Comparison of ENCODE assay signal across 26 cellular contexts in genomic region chr1:96550014-96550413, GRCh38.
"Had no signal": no experiment of that assay in that cellular context is flagged by ENCODE, and none has a peak within 500 bp of the region (broad histone marks: within the 10 kb centered on the region; RNA-seq: fewer than 3 reads in every experiment).

No MANE protein-coding gene starts in this region.

- DNase-seq: stimulated activated CD4-positive, alpha-beta T cell treated with anti-CD3 and anti-CD28 coated beads, Interleukin-2, amount 100 ng/mL, for 48 hours; stimulated activated CD4-positive, alpha-beta T cell treated with anti-CD3 and anti-CD28 coated beads, Interleukin-4, amount 100 ng/mL, for 1 hour; stimulated activated CD4-positive, alpha-beta T cell treated with anti-CD3 and anti-CD28 coated beads, Interleukin-4, amount 100 ng/mL, for 24 hours; stimulated activated CD4-positive, alpha-beta T cell treated with anti-CD3 and anti-CD28 coated beads, Interleukin-4, amount 100 ng/mL, for 4 hours; stimulated activated CD8-positive, alpha-beta memory T cell treated with anti-CD3 and anti-CD28 coated beads, Interleukin-4, amount 100 ng/mL, for 48 hours; stimulated activated naive B cell treated with anti-CD40 and anti-IgM and Interleukin-4, amounts not matched to agents 10 μg/mL and 1 μg/mL and 100 μg/mL, for 72 hours; stimulated activated naive CD4-positive, alpha-beta T cell; stimulated activated naive CD4-positive, alpha-beta T cell treated with Interleukin-2 at 50 U/mL for 16 hours; stimulated activated naive CD8-positive, alpha-beta T cell treated with anti-CD3 and anti-CD28 coated beads, Interleukin-15, amount 100 ng/mL, for 72 hours; stimulated activated naive CD8-positive, alpha-beta T cell treated with anti-CD3 and anti-CD28 coated beads, Interleukin-15, Interleukin-2, amounts not matched to agents 100 U/mL and 50 U/mL, for 24 hours; stomach; substantia nigra; testis; thyroid gland; tibial artery; transverse colon; trophoblast cell; upper lobe of right lung; uterus had no signal

- ATAC-seq: stimulated activated effector memory CD8-positive, alpha-beta T cell treated with anti-CD3 and anti-CD28 coated beads, Interleukin-12 subunit alpha, Interleukin-12 subunit beta, amount 100 ng/mL, for 72 hours; stimulated activated memory B cell treated with anti-CD40 and anti-IgM and Interleukin-4, amounts not matched to agents 10 μg/mL and 1 μg/mL and 100 μg/mL, for 72 hours; stimulated activated naive B cell treated with anti-CD40 and anti-IgM and Interleukin-4, amounts not matched to agents 10 μg/mL and 1 μg/mL and 100 μg/mL, for 72 hours; stimulated activated naive CD8-positive, alpha-beta T cell treated with anti-CD3 and anti-CD28 coated beads, Interleukin-15, amount 100 ng/mL, for 72 hours; stimulated activated naive CD8-positive, alpha-beta T cell treated with anti-CD3 and anti-CD28 coated beads, Interleukin-15, Interleukin-2, amounts not matched to agents 100 U/mL and 50 U/mL, for 24 hours; upper lobe of right lung had no signal

- H3K36me3 ChIP-seq: stomach, suprapubic skin, thoracic aorta, thyroid gland, tibial artery, tibial nerve, transverse colon, upper lobe of left lung, upper lobe of right lung, uterus, vagina had no signal

- H3K27ac ChIP-seq: stomach, suprapubic skin, testis, thoracic aorta, thyroid gland, tibial artery, tibial nerve, transverse colon, upper lobe of left lung, upper lobe of right lung, uterus, vagina had no signal

- H3K4me3 ChIP-seq: stomach, suprapubic skin, testis, thoracic aorta, thyroid gland, tibial artery, tibial nerve, transverse colon, upper lobe of left lung, upper lobe of right lung, uterus, vagina had no signal

- H3K9me3 ChIP-seq: stomach, suprapubic skin, testis, thoracic aorta, thyroid gland, tibial artery, tibial nerve, transverse colon, upper lobe of left lung, upper lobe of right lung, uterus, vagina had no signal

- H3K27me3 ChIP-seq: stomach, suprapubic skin, testis, thyroid gland, tibial artery, tibial nerve, transverse colon, upper lobe of left lung, upper lobe of right lung, uterus, vagina had no signal

- H3K4me1 ChIP-seq: stomach, suprapubic skin, testis, thyroid gland, tibial artery, transverse colon, upper lobe of left lung, upper lobe of right lung, uterus, vagina had no signal
